8 cellular contexts compared by ENCODE assay signal in the genomic region with DNA sequence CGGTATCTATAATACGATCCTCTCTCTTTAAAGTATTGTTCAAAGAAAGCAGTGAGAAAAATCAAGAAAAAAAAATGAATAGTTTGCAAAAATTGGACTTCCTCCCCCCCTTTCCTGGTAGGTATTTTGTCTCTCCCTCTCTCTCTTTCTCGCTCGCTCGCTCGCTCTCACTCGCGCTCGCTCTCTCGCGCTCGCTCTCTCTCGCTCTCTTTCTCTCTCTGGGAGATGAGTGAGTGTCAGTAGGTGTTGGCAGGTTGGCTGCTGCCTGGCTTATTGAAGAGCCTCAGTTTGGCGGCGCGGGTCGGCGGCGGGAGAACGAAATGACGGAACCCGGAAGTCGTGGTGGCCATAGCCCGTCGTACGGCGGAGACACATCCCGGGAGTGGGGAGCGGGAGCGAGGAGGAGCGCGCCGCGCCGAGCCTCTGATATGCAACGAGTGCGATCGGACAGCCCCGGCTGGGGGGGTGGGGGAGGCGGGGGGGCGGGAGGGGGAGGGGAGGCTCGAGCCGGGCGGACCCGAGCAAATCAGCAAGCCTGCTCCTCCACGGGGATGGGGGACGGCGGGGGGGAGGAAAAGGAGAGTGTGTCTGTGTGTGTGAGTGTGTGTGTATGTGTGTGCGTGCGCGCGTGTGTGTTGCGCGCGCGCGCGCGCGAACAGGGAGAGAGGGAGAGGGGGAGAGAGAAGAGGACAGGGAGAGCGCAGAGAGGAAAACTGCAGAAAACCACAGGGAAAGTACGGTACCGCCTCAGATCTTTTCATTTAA. TPM values are rescaled to one million over a fixed set of nuclear protein-coding genes. Genes with fewer than 3 reads are reported as not detected.
A peak's percentile ranks its signal among the peaks of the same experiment; 100 is the strongest.
DNase-seq lines count a peak whose midpoint lies in the region; ATAC-seq, FAIRE-seq and TF ChIP-seq lines count a peak whose summit lies in the region.

A gene (minus strand): TSS at position 441 of the 765 bp plus-strand sequence. CDS start 1,083 bp downstream, outside the sequence.

- intact Hi-C loops in cardiac septum (cut with DNase I): loop anchor here (5.0 kb wide), 3 partner anchors 218 to 513 kb away; no protein-coding TSS in a partner anchor

- peak; percentile 65 for DNase-seq in D721Med (ENCODE audit: insufficient read length, low spot score)
- peak; percentile 75 to 80 for DNase-seq in Kasumi-1 (lab: John Stamatoyannopoulos, UW)
- peak; percentile 77 for DNase-seq in amniotic stem cell (lab: John Stamatoyannopoulos, UW)
- peak; percentile 93 for DNase-seq in cardiac septum (ENCODE audit: low spot score)
- DNase-seq in omental fat pad (ENCODE audit: low spot score): peak; percentile 63
- no peak for DNase-seq in effector CD8-positive, alpha-beta T cell (lab: John Stamatoyannopoulos, UW)

- TF ChIP-seq CTCF in D721Med (IDR thresholded peaks at IDR 0.05; ENCODE audit: insufficient read depth, missing control alignments) (no peak), omental fat pad (IDR thresholded peaks at IDR 0.05) (no peak)

- no peak for FAIRE-seq in D721Med (lab: Jason Lieb, UNC)

- ATAC-seq in GM21423 (IDR thresholded peaks at IDR 0.05; ENCODE audit: unreplicated experiment) (peak; percentile 38), omental fat pad (ENCODE audit: low FRiP score) (peak; percentile 57)

TF ChIP-seq in PFSK-1, 5 proteins besides CTCF, POLR2A, EP300 and RAD21:
- TF ChIP-seq FOXP2 (optimal IDR thresholded peaks at IDR 0.05; ENCODE audit: borderline replicate concordance, extremely low read depth, extremely low read length, insufficient read depth): peak; percentile 80
- peak; percentile 90; the same call in 1 of the 2 replicates for TF ChIP-seq SIN3A (IDR thresholded peaks at IDR 0.05; ENCODE audit: borderline replicate concordance, insufficient read depth, low read length)
- TF ChIP-seq TAF1 (IDR thresholded peaks at IDR 0.05; ENCODE audit: borderline replicate concordance, insufficient read depth, low read length): peak; percentile 81; the same call in 1 of the 2 replicates
- peak; percentile 79 for TF ChIP-seq POLR2AphosphoS5 (IDR thresholded peaks at IDR 0.05; ENCODE audit: low read depth, low read length)
- TF ChIP-seq, protein P1, sequence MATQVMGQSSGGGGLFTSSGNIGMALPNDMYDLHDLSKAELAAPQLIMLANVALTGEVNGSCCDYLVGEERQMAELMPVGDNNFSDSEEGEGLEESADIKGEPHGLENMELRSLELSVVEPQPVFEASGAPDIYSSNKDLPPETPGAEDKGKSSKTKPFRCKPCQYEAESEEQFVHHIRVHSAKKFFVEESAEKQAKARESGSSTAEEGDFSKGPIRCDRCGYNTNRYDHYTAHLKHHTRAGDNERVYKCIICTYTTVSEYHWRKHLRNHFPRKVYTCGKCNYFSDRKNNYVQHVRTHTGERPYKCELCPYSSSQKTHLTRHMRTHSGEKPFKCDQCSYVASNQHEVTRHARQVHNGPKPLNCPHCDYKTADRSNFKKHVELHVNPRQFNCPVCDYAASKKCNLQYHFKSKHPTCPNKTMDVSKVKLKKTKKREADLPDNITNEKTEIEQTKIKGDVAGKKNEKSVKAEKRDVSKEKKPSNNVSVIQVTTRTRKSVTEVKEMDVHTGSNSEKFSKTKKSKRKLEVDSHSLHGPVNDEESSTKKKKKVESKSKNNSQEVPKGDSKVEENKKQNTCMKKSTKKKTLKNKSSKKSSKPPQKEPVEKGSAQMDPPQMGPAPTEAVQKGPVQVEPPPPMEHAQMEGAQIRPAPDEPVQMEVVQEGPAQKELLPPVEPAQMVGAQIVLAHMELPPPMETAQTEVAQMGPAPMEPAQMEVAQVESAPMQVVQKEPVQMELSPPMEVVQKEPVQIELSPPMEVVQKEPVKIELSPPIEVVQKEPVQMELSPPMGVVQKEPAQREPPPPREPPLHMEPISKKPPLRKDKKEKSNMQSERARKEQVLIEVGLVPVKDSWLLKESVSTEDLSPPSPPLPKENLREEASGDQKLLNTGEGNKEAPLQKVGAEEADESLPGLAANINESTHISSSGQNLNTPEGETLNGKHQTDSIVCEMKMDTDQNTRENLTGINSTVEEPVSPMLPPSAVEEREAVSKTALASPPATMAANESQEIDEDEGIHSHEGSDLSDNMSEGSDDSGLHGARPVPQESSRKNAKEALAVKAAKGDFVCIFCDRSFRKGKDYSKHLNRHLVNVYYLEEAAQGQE (IDR thresholded peaks at IDR 0.05; ENCODE audit: insufficient read depth in 1 of 2, low read depth in 2 of 2, low read length in 2 of 2): peak; percentile 39 to 56; a peak in 1 of 4 replicates

RNA-seq across cellular contexts. Expression of the gene that starts here (rescaled TPM):
- 45.3 TPM for polyA plus RNA-seq in PFSK-1 (2012; ENCODE audit: insufficient read length, low read depth)
- total RNA-seq in cardiac septum: 40.3 TPM
- 10 to 100 TPM; 28.3 to 87.5 (median 42.2) TPM for total RNA-seq in omental fat pad
